ENCODE assay signal across 11 cellular contexts in genomic region chr1:154574715-154575114, GRCh38. TPM values are rescaled to one million over a fixed set of nuclear protein-coding genes. Genes with fewer than 3 reads are reported as not detected.
DNase-seq lines count a peak whose midpoint lies in the region; ATAC-seq and TF ChIP-seq lines count a peak whose summit lies in the region.
"Had no signal": no experiment of that assay in that cellular context is flagged by ENCODE, and none has a peak within 500 bp of the region (broad histone marks: within the 10 kb centered on the region; RNA-seq: fewer than 3 reads in every experiment).

No MANE protein-coding gene starts in this region.

- H3K4me1 ChIP-seq in SJCRH30 (peaks cover 40% of the 10 kb centered on the region), body of pancreas (no peaks in the 10 kb centered on the region)

- WGBS in body of pancreas, 2 donors: 7 to 12% methylated on average over 7 of the region's 7 CpGs

- H3K36me3 ChIP-seq in SJCRH30 (peaks cover 3% of the 10 kb centered on the region; the same call in 1 of the 2 replicates), body of pancreas (replicated peaks in 1 of 2; ENCODE audit: insufficient read depth in 1 of 2, low read depth in 2 of 2) (peaks cover 0 to 3% of the 10 kb centered on the region in 2 donors)

- no peaks in the 10 kb centered on the region for H3K9me3 ChIP-seq in SJCRH30 (replicated peaks)
- no peaks in the 10 kb centered on the region for H3K9me3 ChIP-seq in body of pancreas

- intact Hi-C loops in body of pancreas (cut with DNase I) (no loop called here), left cardiac atrium (cut with DNase I) (loop anchor here in 1 of 2 donors (10.0 kb wide), 1 partner anchor 310 kb away; no protein-coding TSS in a partner anchor)

- no peak for ATAC-seq in body of pancreas
- ATAC-seq in GM19023 (IDR thresholded peaks at IDR 0.05; ENCODE audit: unreplicated experiment): no peak
- no peak for ATAC-seq in left cardiac atrium

- H3K4me3 ChIP-seq in SJCRH30: no peak overlapping the region
- no peak overlapping the region for H3K4me3 ChIP-seq in body of pancreas
- H3K4me3 ChIP-seq: skin epidermis had no signal

- no peak for TF ChIP-seq CTCF in body of pancreas (IDR thresholded peaks at IDR 0.05)

- H3K27me3 ChIP-seq in SJCRH30 (no peaks in the 10 kb centered on the region), body of pancreas (no peaks in the 10 kb centered on the region)

- no peak for TF ChIP-seq POLR2A in body of pancreas (IDR thresholded peaks at IDR 0.05)

- DNase-seq in EH (ENCODE audit: low read depth) (peak; percentile 45), NCI-H1092 treated with DMSO at 0.1 percent for 48 hours (lab: John Stamatoyannopoulos, UW) (peak; percentile 79), SJCRH30 (peak; percentile 60 to 69), kidney tubule cell (ENCODE audit: low spot score) (peak; percentile 21), body of pancreas (no peak), left cardiac atrium (no peak)
- no peak for DNase-seq in activated CD8-positive, alpha-beta memory T cell treated with anti-CD3 and anti-CD28 coated beads for 24 hours

- H3K27ac ChIP-seq in SJCRH30 (no peak overlapping the region), body of pancreas (no peak overlapping the region)
- H3K27ac ChIP-seq: skin epidermis had no signal

RNA-seq across cellular contexts. Expression of gene CHRNB2, which starts 7.1 kb away (rescaled TPM):
- total RNA-seq in SJCRH30 (2014; rRNA removed; shearing (Covaris generic)): 0.08 TPM in 2 replicates
- total RNA-seq in body of pancreas: 1 to 10 TPM in 1 of 2 donors, under 1 TPM in 1; 0.52 to 7.6 TPM
- total RNA-seq in left cardiac atrium: under 1 TPM in 1 of 2 donors, not detected in 1; 0.05 TPM
- total RNA-seq: epithelial cell of proximal tubule, subcutaneous adipose tissue had no signal

RNA-seq across cellular contexts. Expression of gene UBE2Q1, which starts 16.3 kb away (rescaled TPM):
- 30.2 and 32.6 TPM in 2 replicates for total RNA-seq in SJCRH30 (2014; rRNA removed; shearing (Covaris generic))
- total RNA-seq in body of pancreas (10 to 100 TPM; 19.8 to 25.7 TPM), left cardiac atrium (10 to 100 TPM; 45.8 to 57.9 TPM)

RNA-seq across cellular contexts. Expression of gene ADAR, which starts 33.3 kb away (rescaled TPM):
- 102 and 104 TPM in 2 replicates for total RNA-seq in SJCRH30 (2014; rRNA removed; shearing (Covaris generic))
- total RNA-seq in body of pancreas: 100 to 1,000 TPM in 1 of 2 donors, 10 to 100 TPM in 1; 54.0 to 103 TPM
- 10 to 100 TPM; 70.1 to 80.1 TPM for total RNA-seq in left cardiac atrium

Comparison
In these comparisons a context has a peak if more than half of its experiments do, and no peak if none do; other contexts are left out.
1. DNase-seq: peak in EH (single experiment), NCI-H1092 treated with DMSO at 0.1 percent for 48 hours (single experiment), SJCRH30 (2 of 2) and kidney tubule cell (single experiment); none in body of pancreas (0 of 4), activated CD8-positive, alpha-beta memory T cell treated with anti-CD3 and anti-CD28 coated beads for 24 hours (single experiment) and left cardiac atrium (single experiment).